Comparison of ENCODE assay signal across 13 cellular contexts in the genomic region with DNA sequence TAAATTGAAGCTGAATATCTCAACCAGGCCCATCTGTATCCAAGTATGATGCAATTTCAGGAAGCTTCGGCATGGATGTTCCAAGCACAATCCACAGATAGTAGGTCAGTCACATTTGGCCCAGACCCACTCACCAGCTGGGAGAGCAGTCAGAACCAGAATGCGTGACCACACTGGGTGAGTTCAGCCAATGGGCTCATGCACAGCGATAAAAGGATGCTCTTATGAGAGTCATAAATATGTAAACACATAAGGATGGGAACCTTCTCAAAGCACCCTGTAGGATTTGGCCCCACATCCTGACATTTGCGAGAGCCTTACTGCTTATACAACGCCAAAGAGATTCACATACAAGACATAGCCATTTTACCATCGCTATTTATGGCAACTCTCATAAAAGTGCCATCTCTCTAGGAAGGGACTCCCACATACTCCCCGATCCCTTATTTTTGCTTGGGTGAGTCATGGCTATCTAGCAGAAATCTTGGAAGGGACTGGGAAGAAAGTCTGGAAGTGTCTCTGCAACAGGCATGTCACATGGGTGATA. TPM values are rescaled to one million over a fixed set of nuclear protein-coding genes. Genes with fewer than 3 reads are reported as not detected.
DNase-seq lines count a peak whose midpoint lies in the region; ATAC-seq, FAIRE-seq and TF ChIP-seq lines count a peak whose summit lies in the region.
"Had no signal": no experiment of that assay in that cellular context is flagged by ENCODE, and none has a peak within 500 bp of the region (broad histone marks: within the 10 kb centered on the region; RNA-seq: fewer than 3 reads in every experiment).

No MANE protein-coding gene starts in this region.

- H3K36me3 ChIP-seq in aorta (ENCODE audit: control insufficient read depth in 1 of 2, insufficient read depth in 2 of 2, low read length in 1 of 2), result no peaks in the 10 kb centered on the region

- no peak for TF ChIP-seq CTCF in fibroblast of pulmonary artery (IDR thresholded peaks at IDR 0.05; ENCODE audit: low read length, missing control alignments)

- DNase-seq in RCC 7860 (ENCODE audit: low spot score) (peak; percentile 44), fibroblast of pulmonary artery (ENCODE audit: low read depth) (peak; percentile 61), mucosa of gallbladder (ENCODE audit: low spot score) (peak; percentile 46), aorta (peak; percentile 66), DMS 273 treated with DMSO at 0.1 percent for 48 hours (lab: John Stamatoyannopoulos, UW) (no peak), NCI-H82 (lab: John Stamatoyannopoulos, UW) (no peak)
- DNase-seq: activated CD8-positive, alpha-beta memory T cell treated with anti-CD3 and anti-CD28 coated beads, Interleukin-2, amount 50 U/mL, for 4 hours; GF-D8; immature natural killer cell; KG1; NCI-H526; T-cell had no signal

- H3K4me1 ChIP-seq in aorta (ENCODE audit: control insufficient read depth in 1 of 2, insufficient read depth in 2 of 2, low read length in 2 of 2), result no peaks in the 10 kb centered on the region

- no peaks in the 10 kb centered on the region for H3K27me3 ChIP-seq in aorta (ENCODE audit: control insufficient read depth in 1 of 2, insufficient read depth in 2 of 2, low read length in 1 of 2)

- H3K4me3 ChIP-seq in fibroblast of pulmonary artery (replicated peaks; ENCODE audit: low read depth, low read length) (no peak overlapping the region), aorta (ENCODE audit: low read length in 2 of 2) (no peak overlapping the region)

- H3K9me3 ChIP-seq in aorta (ENCODE audit: control insufficient read depth, low read length), result no peaks in the 10 kb centered on the region

- ATAC-seq in aorta (ENCODE audit: low FRiP score) (peak; percentile 47), GM21825 (IDR thresholded peaks at IDR 0.05; ENCODE audit: unreplicated experiment) (no peak)
- ATAC-seq: T-cell had no signal

- no peak overlapping the region for H3K27ac ChIP-seq in aorta (ENCODE audit: low read depth in 1 of 2, low read length in 2 of 2)

- intact Hi-C loops in aorta (cut with DNase I), result loop anchor here in 1 of 2 donors (5.0 kb wide), 2 partner anchors 34 to 99 kb away; no protein-coding TSS in a partner anchor

- FAIRE-seq in RCC 7860 (lab: Jason Lieb, UNC), result no peak

- 82 to 88% methylated on average over 7 of the region's 7 CpGs for WGBS in aorta, 2 donors

RNA-seq across cellular contexts. Expression of a gene that starts 3.0 kb away (rescaled TPM):
- total RNA-seq in mucosa of gallbladder, result 6.3 TPM
- total RNA-seq in aorta, result 10 to 100 TPM; 16.3 to 19.3 TPM
- polyA plus RNA-seq in aorta, result 1 to 10 TPM; 3.1 to 4.0 TPM

Comparison
In these comparisons a context has a peak if more than half of its experiments do, and no peak if none do; other contexts are left out.
1. DNase-seq: peak in RCC 7860 (single experiment), fibroblast of pulmonary artery (single experiment), mucosa of gallbladder (single experiment) and aorta (2 of 2); none in DMS 273 treated with DMSO at 0.1 percent for 48 hours (single experiment) and NCI-H82 (single experiment).